In the genomic region with DNA sequence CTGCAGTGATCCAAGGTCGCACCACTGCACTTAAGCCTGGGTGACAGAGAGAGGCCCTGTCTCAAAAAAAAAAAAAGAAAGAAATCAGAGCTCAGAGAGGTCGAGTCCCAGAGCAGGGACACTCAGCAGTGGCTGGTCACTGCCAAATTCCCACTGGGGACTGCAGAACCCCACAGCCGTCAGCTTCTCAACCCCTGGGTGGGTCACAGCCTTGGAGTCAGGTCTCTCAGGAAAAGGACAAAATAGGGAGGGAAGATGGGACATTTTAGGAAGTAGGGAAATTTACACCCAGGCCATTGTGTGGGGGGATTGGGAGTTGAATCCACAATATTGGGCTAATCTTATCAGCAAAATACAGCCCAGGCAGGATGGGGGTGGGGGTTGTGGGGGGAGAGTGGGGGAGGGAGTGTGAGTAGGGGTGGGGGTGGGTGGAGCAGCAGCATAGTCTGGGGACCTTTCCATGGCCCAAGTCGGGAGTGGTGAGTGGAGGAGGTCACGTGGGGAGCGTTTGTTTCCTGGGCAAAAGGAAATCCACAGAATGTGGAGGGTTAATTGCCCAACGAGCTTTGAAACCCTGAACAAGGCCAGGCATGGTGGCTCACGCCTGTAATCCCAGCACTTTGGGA, we compare ENCODE assay signal across 1 cellular context.
TF ChIP-seq lines count a peak whose summit lies in the region.

No MANE protein-coding gene starts in this region.

TF ChIP-seq in K562, 482 proteins besides CTCF, POLR2A, EP300 and RAD21 (continues in another document):
- TF ChIP-seq TAL1 (IDR thresholded peaks at IDR 0.05) (peak; percentile 28), OTX1 (CRISPR knock-in tag; IDR thresholded peaks at IDR 0.05) (no peak), TCF3 (CRISPR knock-in tag; IDR thresholded peaks at IDR 0.05) (peak; percentile 49; the same call in 1 of the 2 replicates), DPF2 (IDR thresholded peaks at IDR 0.05) (peak; percentile 74), CC2D1A (IDR thresholded peaks at IDR 0.05) (no peak), PRMT5 (CRISPR knock-in tag; IDR thresholded peaks at IDR 0.05) (no peak), KLF6 (CRISPR knock-in tag; IDR thresholded peaks at IDR 0.05; ENCODE audit: borderline replicate concordance) (no peak), JUN (IDR thresholded peaks at IDR 0.05; ENCODE audit: borderline replicate concordance, low read depth, low read length) (no peak), JUN (CRISPR knock-in tag; IDR thresholded peaks at IDR 0.05; ENCODE audit: borderline replicate concordance) (no peak), KDM1A (IDR thresholded peaks at IDR 0.05) (peak; percentile 78 to 88), ZNF143 (CRISPR knock-in tag; IDR thresholded peaks at IDR 0.05) (no peak), ETS2 (tag; IDR thresholded peaks at IDR 0.05; ENCODE audit: borderline replicate concordance, poor library complexity, severe bottlenecking) (no peak), ELF4 (CRISPR knock-in tag; IDR thresholded peaks at IDR 0.05) (no peak), ZNF431 (CRISPR knock-in tag; IDR thresholded peaks at IDR 0.05) (no peak), ETV1 (tag; conservative IDR thresholded peaks at IDR 0.05; ENCODE audit: low read depth) (no peak), ZZZ3 (IDR thresholded peaks at IDR 0.05) (no peak), ZNF695 (CRISPR knock-in tag; IDR thresholded peaks at IDR 0.05) (no peak), PHF21A (IDR thresholded peaks at IDR 0.05; ENCODE audit: borderline replicate concordance, low read depth) (no peak), RBM25 (IDR thresholded peaks at IDR 0.05; ENCODE audit: low read depth, low read length, severe bottlenecking) (no peak), SMARCE1 (IDR thresholded peaks at IDR 0.05) (peak; percentile 37; the same call in 1 of the 2 replicates), NFIC (IDR thresholded peaks at IDR 0.05) (peak; percentile 25; the same call in 1 of the 2 replicates), ZNF644 (tag; IDR thresholded peaks at IDR 0.05; ENCODE audit: low read depth) (no peak), ARID1B (IDR thresholded peaks at IDR 0.05) (peak; percentile 75), ZNF197 (CRISPR knock-in tag; IDR thresholded peaks at IDR 0.05; ENCODE audit: low read depth) (no peak), PURB (CRISPR knock-in tag; IDR thresholded peaks at IDR 0.05; ENCODE audit: low read depth) (no peak), ZNF253 (CRISPR knock-in tag; conservative IDR thresholded peaks at IDR 0.05) (no peak), CEBPB (tag; IDR thresholded peaks at IDR 0.05) (no peak), HDAC1 (IDR thresholded peaks at IDR 0.05) (peak in 1 of 2 experiments; percentile 59; a peak in 2 of 4 replicates)
- TF ChIP-seq, protein P1, sequence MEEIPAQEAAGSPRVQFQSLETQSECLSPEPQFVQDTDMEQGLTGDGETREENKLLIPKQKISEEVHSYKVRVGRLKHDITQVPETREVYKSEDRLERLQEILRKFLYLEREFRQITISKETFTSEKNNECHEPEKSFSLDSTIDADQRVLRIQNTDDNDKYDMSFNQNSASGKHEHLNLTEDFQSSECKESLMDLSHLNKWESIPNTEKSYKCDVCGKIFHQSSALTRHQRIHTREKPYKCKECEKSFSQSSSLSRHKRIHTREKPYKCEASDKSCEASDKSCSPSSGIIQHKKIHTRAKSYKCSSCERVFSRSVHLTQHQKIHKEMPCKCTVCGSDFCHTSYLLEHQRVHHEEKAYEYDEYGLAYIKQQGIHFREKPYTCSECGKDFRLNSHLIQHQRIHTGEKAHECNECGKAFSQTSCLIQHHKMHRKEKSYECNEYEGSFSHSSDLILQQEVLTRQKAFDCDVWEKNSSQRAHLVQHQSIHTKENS (CRISPR knock-in tag; IDR thresholded peaks at IDR 0.05), result no peak
- TF ChIP-seq, protein P2, sequence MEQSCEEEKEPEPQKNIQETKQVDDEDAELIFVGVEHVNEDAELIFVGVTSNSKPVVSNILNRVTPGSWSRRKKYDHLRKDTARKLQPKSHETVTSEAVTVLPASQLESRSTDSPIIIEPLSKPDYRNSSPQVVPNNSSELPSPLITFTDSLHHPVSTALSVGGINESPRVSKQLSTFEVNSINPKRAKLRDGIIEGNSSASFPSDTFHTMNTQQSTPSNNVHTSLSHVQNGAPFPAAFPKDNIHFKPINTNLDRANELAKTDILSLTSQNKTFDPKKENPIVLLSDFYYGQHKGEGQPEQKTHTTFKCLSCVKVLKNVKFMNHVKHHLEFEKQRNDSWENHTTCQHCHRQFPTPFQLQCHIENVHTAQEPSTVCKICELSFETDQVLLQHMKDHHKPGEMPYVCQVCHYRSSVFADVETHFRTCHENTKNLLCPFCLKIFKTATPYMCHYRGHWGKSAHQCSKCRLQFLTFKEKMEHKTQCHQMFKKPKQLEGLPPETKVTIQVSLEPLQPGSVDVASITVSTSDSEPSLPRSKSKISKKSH (CRISPR knock-in tag; IDR thresholded peaks at IDR 0.05), result no peak
- TF ChIP-seq, protein P3, sequence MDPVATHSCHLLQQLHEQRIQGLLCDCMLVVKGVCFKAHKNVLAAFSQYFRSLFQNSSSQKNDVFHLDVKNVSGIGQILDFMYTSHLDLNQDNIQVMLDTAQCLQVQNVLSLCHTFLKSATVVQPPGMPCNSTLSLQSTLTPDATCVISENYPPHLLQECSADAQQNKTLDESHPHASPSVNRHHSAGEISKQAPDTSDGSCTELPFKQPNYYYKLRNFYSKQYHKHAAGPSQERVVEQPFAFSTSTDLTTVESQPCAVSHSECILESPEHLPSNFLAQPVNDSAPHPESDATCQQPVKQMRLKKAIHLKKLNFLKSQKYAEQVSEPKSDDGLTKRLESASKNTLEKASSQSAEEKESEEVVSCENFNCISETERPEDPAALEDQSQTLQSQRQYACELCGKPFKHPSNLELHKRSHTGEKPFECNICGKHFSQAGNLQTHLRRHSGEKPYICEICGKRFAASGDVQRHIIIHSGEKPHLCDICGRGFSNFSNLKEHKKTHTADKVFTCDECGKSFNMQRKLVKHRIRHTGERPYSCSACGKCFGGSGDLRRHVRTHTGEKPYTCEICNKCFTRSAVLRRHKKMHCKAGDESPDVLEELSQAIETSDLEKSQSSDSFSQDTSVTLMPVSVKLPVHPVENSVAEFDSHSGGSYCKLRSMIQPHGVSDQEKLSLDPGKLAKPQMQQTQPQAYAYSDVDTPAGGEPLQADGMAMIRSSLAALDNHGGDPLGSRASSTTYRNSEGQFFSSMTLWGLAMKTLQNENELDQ (CRISPR knock-in tag; IDR thresholded peaks at IDR 0.05; ENCODE audit: borderline replicate concordance), result no peak
- TF ChIP-seq, protein P4, sequence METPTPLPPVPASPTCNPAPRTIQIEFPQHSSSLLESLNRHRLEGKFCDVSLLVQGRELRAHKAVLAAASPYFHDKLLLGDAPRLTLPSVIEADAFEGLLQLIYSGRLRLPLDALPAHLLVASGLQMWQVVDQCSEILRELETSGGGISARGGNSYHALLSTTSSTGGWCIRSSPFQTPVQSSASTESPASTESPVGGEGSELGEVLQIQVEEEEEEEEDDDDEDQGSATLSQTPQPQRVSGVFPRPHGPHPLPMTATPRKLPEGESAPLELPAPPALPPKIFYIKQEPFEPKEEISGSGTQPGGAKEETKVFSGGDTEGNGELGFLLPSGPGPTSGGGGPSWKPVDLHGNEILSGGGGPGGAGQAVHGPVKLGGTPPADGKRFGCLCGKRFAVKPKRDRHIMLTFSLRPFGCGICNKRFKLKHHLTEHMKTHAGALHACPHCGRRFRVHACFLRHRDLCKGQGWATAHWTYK (CRISPR knock-in tag; IDR thresholded peaks at IDR 0.05), result no peak
- TF ChIP-seq, protein P5, sequence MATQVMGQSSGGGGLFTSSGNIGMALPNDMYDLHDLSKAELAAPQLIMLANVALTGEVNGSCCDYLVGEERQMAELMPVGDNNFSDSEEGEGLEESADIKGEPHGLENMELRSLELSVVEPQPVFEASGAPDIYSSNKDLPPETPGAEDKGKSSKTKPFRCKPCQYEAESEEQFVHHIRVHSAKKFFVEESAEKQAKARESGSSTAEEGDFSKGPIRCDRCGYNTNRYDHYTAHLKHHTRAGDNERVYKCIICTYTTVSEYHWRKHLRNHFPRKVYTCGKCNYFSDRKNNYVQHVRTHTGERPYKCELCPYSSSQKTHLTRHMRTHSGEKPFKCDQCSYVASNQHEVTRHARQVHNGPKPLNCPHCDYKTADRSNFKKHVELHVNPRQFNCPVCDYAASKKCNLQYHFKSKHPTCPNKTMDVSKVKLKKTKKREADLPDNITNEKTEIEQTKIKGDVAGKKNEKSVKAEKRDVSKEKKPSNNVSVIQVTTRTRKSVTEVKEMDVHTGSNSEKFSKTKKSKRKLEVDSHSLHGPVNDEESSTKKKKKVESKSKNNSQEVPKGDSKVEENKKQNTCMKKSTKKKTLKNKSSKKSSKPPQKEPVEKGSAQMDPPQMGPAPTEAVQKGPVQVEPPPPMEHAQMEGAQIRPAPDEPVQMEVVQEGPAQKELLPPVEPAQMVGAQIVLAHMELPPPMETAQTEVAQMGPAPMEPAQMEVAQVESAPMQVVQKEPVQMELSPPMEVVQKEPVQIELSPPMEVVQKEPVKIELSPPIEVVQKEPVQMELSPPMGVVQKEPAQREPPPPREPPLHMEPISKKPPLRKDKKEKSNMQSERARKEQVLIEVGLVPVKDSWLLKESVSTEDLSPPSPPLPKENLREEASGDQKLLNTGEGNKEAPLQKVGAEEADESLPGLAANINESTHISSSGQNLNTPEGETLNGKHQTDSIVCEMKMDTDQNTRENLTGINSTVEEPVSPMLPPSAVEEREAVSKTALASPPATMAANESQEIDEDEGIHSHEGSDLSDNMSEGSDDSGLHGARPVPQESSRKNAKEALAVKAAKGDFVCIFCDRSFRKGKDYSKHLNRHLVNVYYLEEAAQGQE (CRISPR knock-in tag; IDR thresholded peaks at IDR 0.05; ENCODE audit: low read depth), result no peak
- TF ChIP-seq, protein P6, sequence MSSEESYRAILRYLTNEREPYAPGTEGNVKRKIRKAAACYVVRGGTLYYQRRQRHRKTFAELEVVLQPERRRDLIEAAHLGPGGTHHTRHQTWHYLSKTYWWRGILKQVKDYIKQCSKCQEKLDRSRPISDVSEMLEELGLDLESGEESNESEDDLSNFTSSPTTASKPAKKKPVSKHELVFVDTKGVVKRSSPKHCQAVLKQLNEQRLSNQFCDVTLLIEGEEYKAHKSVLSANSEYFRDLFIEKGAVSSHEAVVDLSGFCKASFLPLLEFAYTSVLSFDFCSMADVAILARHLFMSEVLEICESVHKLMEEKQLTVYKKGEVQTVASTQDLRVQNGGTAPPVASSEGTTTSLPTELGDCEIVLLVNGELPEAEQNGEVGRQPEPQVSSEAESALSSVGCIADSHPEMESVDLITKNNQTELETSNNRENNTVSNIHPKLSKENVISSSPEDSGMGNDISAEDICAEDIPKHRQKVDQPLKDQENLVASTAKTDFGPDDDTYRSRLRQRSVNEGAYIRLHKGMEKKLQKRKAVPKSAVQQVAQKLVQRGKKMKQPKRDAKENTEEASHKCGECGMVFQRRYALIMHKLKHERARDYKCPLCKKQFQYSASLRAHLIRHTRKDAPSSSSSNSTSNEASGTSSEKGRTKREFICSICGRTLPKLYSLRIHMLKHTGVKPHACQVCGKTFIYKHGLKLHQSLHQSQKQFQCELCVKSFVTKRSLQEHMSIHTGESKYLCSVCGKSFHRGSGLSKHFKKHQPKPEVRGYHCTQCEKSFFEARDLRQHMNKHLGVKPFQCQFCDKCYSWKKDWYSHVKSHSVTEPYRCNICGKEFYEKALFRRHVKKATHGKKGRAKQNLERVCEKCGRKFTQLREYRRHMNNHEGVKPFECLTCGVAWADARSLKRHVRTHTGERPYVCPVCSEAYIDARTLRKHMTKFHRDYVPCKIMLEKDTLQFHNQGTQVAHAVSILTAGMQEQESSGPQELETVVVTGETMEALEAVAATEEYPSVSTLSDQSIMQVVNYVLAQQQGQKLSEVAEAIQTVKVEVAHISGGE (CRISPR knock-in tag; IDR thresholded peaks at IDR 0.05), result no peak
- TF ChIP-seq, protein P7, sequence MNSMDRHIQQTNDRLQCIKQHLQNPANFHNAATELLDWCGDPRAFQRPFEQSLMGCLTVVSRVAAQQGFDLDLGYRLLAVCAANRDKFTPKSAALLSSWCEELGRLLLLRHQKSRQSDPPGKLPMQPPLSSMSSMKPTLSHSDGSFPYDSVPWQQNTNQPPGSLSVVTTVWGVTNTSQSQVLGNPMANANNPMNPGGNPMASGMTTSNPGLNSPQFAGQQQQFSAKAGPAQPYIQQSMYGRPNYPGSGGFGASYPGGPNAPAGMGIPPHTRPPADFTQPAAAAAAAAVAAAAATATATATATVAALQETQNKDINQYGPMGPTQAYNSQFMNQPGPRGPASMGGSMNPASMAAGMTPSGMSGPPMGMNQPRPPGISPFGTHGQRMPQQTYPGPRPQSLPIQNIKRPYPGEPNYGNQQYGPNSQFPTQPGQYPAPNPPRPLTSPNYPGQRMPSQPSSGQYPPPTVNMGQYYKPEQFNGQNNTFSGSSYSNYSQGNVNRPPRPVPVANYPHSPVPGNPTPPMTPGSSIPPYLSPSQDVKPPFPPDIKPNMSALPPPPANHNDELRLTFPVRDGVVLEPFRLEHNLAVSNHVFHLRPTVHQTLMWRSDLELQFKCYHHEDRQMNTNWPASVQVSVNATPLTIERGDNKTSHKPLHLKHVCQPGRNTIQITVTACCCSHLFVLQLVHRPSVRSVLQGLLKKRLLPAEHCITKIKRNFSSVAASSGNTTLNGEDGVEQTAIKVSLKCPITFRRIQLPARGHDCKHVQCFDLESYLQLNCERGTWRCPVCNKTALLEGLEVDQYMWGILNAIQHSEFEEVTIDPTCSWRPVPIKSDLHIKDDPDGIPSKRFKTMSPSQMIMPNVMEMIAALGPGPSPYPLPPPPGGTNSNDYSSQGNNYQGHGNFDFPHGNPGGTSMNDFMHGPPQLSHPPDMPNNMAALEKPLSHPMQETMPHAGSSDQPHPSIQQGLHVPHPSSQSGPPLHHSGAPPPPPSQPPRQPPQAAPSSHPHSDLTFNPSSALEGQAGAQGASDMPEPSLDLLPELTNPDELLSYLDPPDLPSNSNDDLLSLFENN (IDR thresholded peaks at IDR 0.05; ENCODE audit: low read depth in 2 of 2, low read length in 2 of 2), result no peak
- TF ChIP-seq, protein P8, sequence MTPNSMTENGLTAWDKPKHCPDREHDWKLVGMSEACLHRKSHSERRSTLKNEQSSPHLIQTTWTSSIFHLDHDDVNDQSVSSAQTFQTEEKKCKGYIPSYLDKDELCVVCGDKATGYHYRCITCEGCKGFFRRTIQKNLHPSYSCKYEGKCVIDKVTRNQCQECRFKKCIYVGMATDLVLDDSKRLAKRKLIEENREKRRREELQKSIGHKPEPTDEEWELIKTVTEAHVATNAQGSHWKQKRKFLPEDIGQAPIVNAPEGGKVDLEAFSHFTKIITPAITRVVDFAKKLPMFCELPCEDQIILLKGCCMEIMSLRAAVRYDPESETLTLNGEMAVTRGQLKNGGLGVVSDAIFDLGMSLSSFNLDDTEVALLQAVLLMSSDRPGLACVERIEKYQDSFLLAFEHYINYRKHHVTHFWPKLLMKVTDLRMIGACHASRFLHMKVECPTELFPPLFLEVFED (CRISPR knock-in tag; conservative IDR thresholded peaks at IDR 0.05), result no peak
- TF ChIP-seq, protein P9, sequence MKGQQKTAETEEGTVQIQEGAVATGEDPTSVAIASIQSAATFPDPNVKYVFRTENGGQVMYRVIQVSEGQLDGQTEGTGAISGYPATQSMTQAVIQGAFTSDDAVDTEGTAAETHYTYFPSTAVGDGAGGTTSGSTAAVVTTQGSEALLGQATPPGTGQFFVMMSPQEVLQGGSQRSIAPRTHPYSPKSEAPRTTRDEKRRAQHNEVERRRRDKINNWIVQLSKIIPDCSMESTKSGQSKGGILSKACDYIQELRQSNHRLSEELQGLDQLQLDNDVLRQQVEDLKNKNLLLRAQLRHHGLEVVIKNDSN (CRISPR knock-in tag; IDR thresholded peaks at IDR 0.05), result peak; percentile 79
